18 cellular contexts compared by ENCODE assay signal in genomic region chr5:62333250-62333800, GRCh38. TPM values are rescaled to one million over a fixed set of nuclear protein-coding genes. Genes with fewer than 3 reads are reported as not detected.
A peak's percentile ranks its signal among the peaks of the same experiment; 100 is the strongest.
DNase-seq lines count a peak whose midpoint lies in the region; ATAC-seq and TF ChIP-seq lines count a peak whose summit lies in the region.
"Had no signal": no experiment of that assay in that cellular context is flagged by ENCODE, and none has a peak within 500 bp of the region (broad histone marks: within the 10 kb centered on the region; RNA-seq: fewer than 3 reads in every experiment).

No MANE protein-coding gene starts in this region.

- POLR2A ChIA-PET in activated CD4-positive, alpha-beta memory T cell treated with anti-CD3 and anti-CD28 coated beads for 36 hours (lab: Charles Lee): interaction anchor here (0.9 kb wide), 1 partner anchor 8 kb away, joined by 3 read pairs; no protein-coding TSS in a partner anchor
- POLR2A ChIA-PET in OCI-LY7 (lab: Charles Lee) (interaction anchor here (1.3 to 1.6 kb wide), 3 partner anchors 10 to 27 kb away, joined by 3 to 5 read pairs (median 4); partner anchors contain the start of gene KIF2A), SK-N-SH (lab: Yijun Ruan, JAX) (no interaction called here)

- TF ChIP-seq CTCF in OCI-LY7 (conservative IDR thresholded peaks at IDR 0.05; ENCODE audit: low read length) (no peak), SK-N-SH (IDR thresholded peaks at IDR 0.05) (no peak)

- peaks cover 8% of the 10 kb centered on the region for H3K36me3 Mint-ChIP-seq in activated CD4-positive, alpha-beta memory T cell treated with anti-CD3 and anti-CD28 coated beads for 36 hours
- peaks cover 0 to 4% (median 0%) of the 10 kb centered on the region in 3 donors for H3K36me3 Mint-ChIP-seq in immature natural killer cell
- H3K36me3 Mint-ChIP-seq: natural killer cell treated with Interleukin-12 subunit alpha and Interleukin-12 subunit beta and Interleukin-15 and Interleukin-18, amount 100 ng/mL, for 72 hours had no signal

- 43% methylated on average over 8 of the region's 8 CpGs for WGBS in right cardiac atrium
- WGBS in SK-N-SH (ENCODE audit: low lambda C conversion rate): 94% methylated on average over 8 of the region's 8 CpGs

- H3K9me3 ChIP-seq in right cardiac atrium (ENCODE audit: control insufficient read depth, low read length) (no peaks in the 10 kb centered on the region), OCI-LY7 (ENCODE audit: low read length) (no peaks in the 10 kb centered on the region), SK-N-SH (no peaks in the 10 kb centered on the region)
- H3K9me3 ChIP-seq: suprapubic skin had no signal

- H3K27me3 Mint-ChIP-seq in activated CD4-positive, alpha-beta memory T cell treated with anti-CD3 and anti-CD28 coated beads for 36 hours: no peaks in the 10 kb centered on the region
- H3K27me3 Mint-ChIP-seq in immature natural killer cell (ENCODE audit: low read depth in 3 of 3): no peaks in the 10 kb centered on the region
- H3K27me3 Mint-ChIP-seq: natural killer cell treated with Interleukin-12 subunit alpha and Interleukin-12 subunit beta and Interleukin-15 and Interleukin-18, amount 100 ng/mL, for 72 hours had no signal

- H3K27me3 ChIP-seq in right cardiac atrium (ENCODE audit: control insufficient read depth, insufficient read depth) (no peaks in the 10 kb centered on the region), SK-N-SH (ENCODE audit: insufficient read depth) (no peaks in the 10 kb centered on the region)
- H3K27me3 ChIP-seq: suprapubic skin had no signal

- intact Hi-C loops in right cardiac atrium (cut with DNase I): no loop called here
- intact Hi-C loops in cardiac septum (cut with DNase I): no loop called here
- intact Hi-C loops in activated CD4-positive, alpha-beta memory T cell treated with anti-CD3 and anti-CD28 coated beads for 36 hours (cut with micrococcal nuclease): no loop called here
- intact Hi-C loops in OCI-LY7 (cut with micrococcal nuclease; ENCODE audit: unreplicated experiment): no loop called here

- H2AFZ ChIP-seq in OCI-LY7 (ENCODE audit: low read length) (no peak overlapping the region), SK-N-SH (ENCODE audit: low read depth) (no peak overlapping the region)

- CTCF ChIA-PET in activated CD4-positive, alpha-beta memory T cell treated with anti-CD3 and anti-CD28 coated beads for 36 hours (lab: Charles Lee): no interaction called here
- CTCF ChIA-PET in OCI-LY7 (lab: Charles Lee; ENCODE audit: unreplicated experiment) (no interaction called here), SK-N-SH (lab: Yijun Ruan, JAX) (no interaction called here)

- H3K4me2 ChIP-seq in OCI-LY7 (ENCODE audit: low read length): no peak overlapping the region
- H3K4me2 ChIP-seq in SK-N-SH: no peak overlapping the region

- peak; percentile 31 to 60 for ATAC-seq in right cardiac atrium
- no peak for ATAC-seq in GM21528 (IDR thresholded peaks at IDR 0.05; ENCODE audit: low FRiP score, unreplicated experiment)
- ATAC-seq: GM12878 had no signal

- peaks cover 4% of the 10 kb centered on the region for H3F3A ChIP-seq in SK-N-SH (replicated peaks; ENCODE audit: insufficient read depth)

- peaks cover 71% of the 10 kb centered on the region for H3K4me1 Mint-ChIP-seq in activated CD4-positive, alpha-beta memory T cell treated with anti-CD3 and anti-CD28 coated beads for 36 hours (ENCODE audit: low read depth)
- H3K4me1 Mint-ChIP-seq in immature natural killer cell: peaks cover 66 to 82% of the 10 kb centered on the region in 2 donors

- no peak overlapping the region for H3K4me3 Mint-ChIP-seq in activated CD4-positive, alpha-beta memory T cell treated with anti-CD3 and anti-CD28 coated beads for 36 hours
- H3K4me3 Mint-ChIP-seq in immature natural killer cell: peak overlapping the region in 2 of 5 donors; percentile 20 to 24
- H3K4me3 Mint-ChIP-seq: HFFc6; natural killer cell treated with Interleukin-12 subunit alpha and Interleukin-12 subunit beta and Interleukin-15 and Interleukin-18, amount 100 ng/mL, for 72 hours had no signal

- no peak overlapping the region for H3K27ac ChIP-seq in right cardiac atrium (ENCODE audit: low read length)
- no peak overlapping the region for H3K27ac ChIP-seq in OCI-LY7 (ENCODE audit: low read depth, low read length, poor library complexity, severe bottlenecking)
- no peak overlapping the region for H3K27ac ChIP-seq in SK-N-SH (ENCODE audit: low read depth in 2 of 2, low read length in 1 of 2)
- H3K27ac ChIP-seq: suprapubic skin had no signal

- H3K27ac Mint-ChIP-seq in activated CD4-positive, alpha-beta memory T cell treated with anti-CD3 and anti-CD28 coated beads for 36 hours: peak overlapping the region; percentile 12
- peak overlapping the region in 5 of 6 donors; percentile 36 to 74 (median 65) for H3K27ac Mint-ChIP-seq in immature natural killer cell
- H3K27ac Mint-ChIP-seq: HFFc6 had no signal

- H3K9ac ChIP-seq in SK-N-SH: no peak overlapping the region

- H3K36me3 ChIP-seq in OCI-LY7 (ENCODE audit: insufficient read depth, low read length) (peaks cover 24% of the 10 kb centered on the region), SK-N-SH (replicated peaks in 1 of 2; ENCODE audit: control insufficient read depth in 1 of 2, insufficient read depth in 2 of 2, low read length in 1 of 2) (peaks cover 2 to 4% of the 10 kb centered on the region in 2 experiments)

- TF ChIP-seq EP300 in SK-N-SH (IDR thresholded peaks at IDR 0.05; ENCODE audit: borderline replicate concordance in 1 of 2, low read depth in 1 of 2, low read length in 1 of 2): no peak

- H3K4me3 ChIP-seq in right cardiac atrium (ENCODE audit: low read length): no peak overlapping the region
- H3K4me3 ChIP-seq in OCI-LY7 (ENCODE audit: low read depth, low read length, poor library complexity, severe bottlenecking): no peak overlapping the region
- H3K4me3 ChIP-seq in SK-N-SH (ENCODE audit: low read depth in 2 of 2, low read length in 1 of 2): no peak overlapping the region
- H3K4me3 ChIP-seq: GM12878, lung, suprapubic skin had no signal

- H3K4me1 ChIP-seq in right cardiac atrium (ENCODE audit: control insufficient read depth, insufficient read depth, low read length) (peaks cover 4% of the 10 kb centered on the region), OCI-LY7 (ENCODE audit: insufficient read depth, low read length, poor library complexity, severe bottlenecking) (peaks cover 24% of the 10 kb centered on the region), SK-N-SH (ENCODE audit: control insufficient read depth in 1 of 2, insufficient read depth in 2 of 2, low read depth in 1 of 2, low read length in 1 of 2) (peaks cover 5 to 26% of the 10 kb centered on the region in 2 experiments; a peak in 3 of 4 replicates)

- no peak for DNase-seq in right cardiac atrium
- no peak for DNase-seq in cardiac septum (ENCODE audit: low spot score)
- no peak for DNase-seq in activated CD4-positive, alpha-beta memory T cell treated with anti-CD3 and anti-CD28 coated beads for 36 hours
- DNase-seq in immature natural killer cell: no peak
- no peak for DNase-seq in OCI-LY7 (ENCODE audit: low spot score)
- no peak for DNase-seq in SK-N-SH
- DNase-seq in GF-D8 (lab: John Stamatoyannopoulos, UW): no peak
- DNase-seq: activated CD4-positive, alpha-beta T cell treated with anti-CD3 and anti-CD28 coated beads for 1 hour; AML-193; DMS 273 treated with DMSO at 0.1 percent for 48 hours; effector CD8-positive, alpha-beta T cell; HFFc6; NCI-H526 treated with DMSO at 0.1 percent for 48 hours had no signal

- H3K79me2 ChIP-seq in OCI-LY7 (ENCODE audit: insufficient read depth, low read depth, low read length): peaks cover 88% of the 10 kb centered on the region
- H3K79me2 ChIP-seq in SK-N-SH (ENCODE audit: insufficient read depth): peaks cover 95% of the 10 kb centered on the region

- BruUV-seq in OCI-LY7 (replicated peaks; lab: Mats Ljungman, UMichigan): no TSS peak

- H3K9me2 ChIP-seq in OCI-LY7 (ENCODE audit: insufficient read depth, low read length): no peaks in the 10 kb centered on the region
- H3K9me2 ChIP-seq in SK-N-SH: no peaks in the 10 kb centered on the region

- TF ChIP-seq RAD21 in SK-N-SH (IDR thresholded peaks at IDR 0.05; ENCODE audit: low read length): no peak

- H4K20me1 ChIP-seq in OCI-LY7 (ENCODE audit: insufficient read depth, low read length) (peaks cover 32% of the 10 kb centered on the region), SK-N-SH (ENCODE audit: insufficient read depth) (peaks cover 52% of the 10 kb centered on the region)

- no peaks in the 10 kb centered on the region for H3K9me3 Mint-ChIP-seq in activated CD4-positive, alpha-beta memory T cell treated with anti-CD3 and anti-CD28 coated beads for 36 hours
- no peaks in the 10 kb centered on the region for H3K9me3 Mint-ChIP-seq in immature natural killer cell
- H3K9me3 Mint-ChIP-seq: HFFc6; natural killer cell treated with Interleukin-12 subunit alpha and Interleukin-12 subunit beta and Interleukin-15 and Interleukin-18, amount 100 ng/mL, for 72 hours had no signal

TF ChIP-seq in SK-N-SH, 30 proteins besides CTCF, POLR2A, EP300 and RAD21:
- no peak for TF ChIP-seq FOSL2 (IDR thresholded peaks at IDR 0.05; ENCODE audit: borderline replicate concordance, low read depth)
- no peak for TF ChIP-seq USF2 (IDR thresholded peaks at IDR 0.05; ENCODE audit: borderline replicate concordance, low read depth, low read length)

RNA-seq across cellular contexts. Expression of gene KIF2A, which starts 27.3 kb away (rescaled TPM):
- total RNA-seq in right cardiac atrium: 10 to 100 TPM; 12.9 to 15.5 (median 14.7) TPM
- polyA plus RNA-seq in right cardiac atrium: 2.7 TPM
- 13.4 TPM for total RNA-seq in cardiac septum
- total RNA-seq in activated CD4-positive, alpha-beta memory T cell treated with anti-CD3 and anti-CD28 coated beads for 36 hours: 100 to 1,000 TPM; 209 TPM
- 100 to 1,000 TPM in 2 of 3 donors, 10 to 100 TPM in 1; 72.0 to 135 (median 103) TPM for polyA plus RNA-seq in immature natural killer cell
- total RNA-seq in OCI-LY7 (2014; rRNA removed; shearing (Covaris generic)): 50.3 and 56.9 TPM in 2 replicates
- total RNA-seq in OCI-LY7 (2022): 90.7 and 112 TPM in 2 replicates
- polyA plus RNA-seq in SK-N-SH (2012; rRNA removed): 14.3 and 16.1 TPM in 2 replicates
- polyA plus RNA-seq in SK-N-SH (2012; cell fraction: cytosol; rRNA removed): 23.6 and 31.4 TPM in 2 replicates
- polyA plus RNA-seq in SK-N-SH (2012; cell fraction: nucleus; rRNA removed): 6.6 and 14.5 TPM in 2 replicates
